8 cellular contexts compared by ENCODE assay signal in genomic region chr6:34056301-34056700, GRCh38.
DNase-seq lines count a peak whose midpoint lies in the region; ATAC-seq and TF ChIP-seq lines count a peak whose summit lies in the region.

No MANE protein-coding gene starts in this region.

- H3K36me3 Mint-ChIP-seq in endodermal cell (ENCODE audit: low read depth) (no peaks in the 10 kb centered on the region), nephron progenitor cell (ENCODE audit: low read depth) (no peaks in the 10 kb centered on the region)

- no peak overlapping the region for H3K27ac Mint-ChIP-seq in endodermal cell
- H3K27ac Mint-ChIP-seq in nephron progenitor cell = no peak overlapping the region

- DNase-seq in COLO829 (ENCODE audit: low spot score) (peak; percentile 70), HT-29 (ENCODE audit: low spot score) (peak; percentile 52), endodermal cell (peak; percentile 95), nephron progenitor cell (peak; percentile 79), pons (ENCODE audit: low spot score) (no peak)

- H3K4me1 Mint-ChIP-seq in endodermal cell = peaks cover 25% of the 10 kb centered on the region
- H3K4me1 Mint-ChIP-seq in nephron progenitor cell = peaks cover 87% of the 10 kb centered on the region

- H3K4me1 ChIP-seq in endodermal cell (ENCODE audit: control insufficient read depth, insufficient read depth, low read length) = peaks cover 7% of the 10 kb centered on the region

- H3K36me3 ChIP-seq in endodermal cell (ENCODE audit: control insufficient read depth, insufficient read depth, low read length) = no peaks in the 10 kb centered on the region

- H3K27ac ChIP-seq in endodermal cell (ENCODE audit: low read depth, low read length) = no peak overlapping the region

- TF ChIP-seq CTCF in endodermal cell (conservative IDR thresholded peaks at IDR 0.05) (no peak), nephron progenitor cell (IDR thresholded peaks at IDR 0.05) (no peak)

- H3K4me3 ChIP-seq in endodermal cell (ENCODE audit: low read length) = no peak overlapping the region

- H3K27me3 ChIP-seq in endodermal cell (ENCODE audit: control insufficient read depth, insufficient read depth, low read length, poor library complexity, severe bottlenecking) = no peaks in the 10 kb centered on the region

- no peaks in the 10 kb centered on the region for H3K9me3 Mint-ChIP-seq in endodermal cell
- H3K9me3 Mint-ChIP-seq in nephron progenitor cell = no peaks in the 10 kb centered on the region

- no peak overlapping the region for H3K4me3 Mint-ChIP-seq in endodermal cell
- peak overlapping the region; percentile 57 for H3K4me3 Mint-ChIP-seq in nephron progenitor cell

- no peak for ATAC-seq in HG02571 (IDR thresholded peaks at IDR 0.05; ENCODE audit: unreplicated experiment)
- ATAC-seq in GM19395 (IDR thresholded peaks at IDR 0.05; ENCODE audit: unreplicated experiment) = no peak
- ATAC-seq in HG03432 (IDR thresholded peaks at IDR 0.05; ENCODE audit: unreplicated experiment) = no peak

- peaks cover 1% of the 10 kb centered on the region for H3K27me3 Mint-ChIP-seq in endodermal cell (ENCODE audit: insufficient read depth)
- H3K27me3 Mint-ChIP-seq in nephron progenitor cell (ENCODE audit: low read depth, poor library complexity) = peaks cover 33% of the 10 kb centered on the region

- no peaks in the 10 kb centered on the region for H3K9me3 ChIP-seq in endodermal cell (ENCODE audit: control insufficient read depth, low read length)

- 74 to 82% methylated on average over 12 to 26 of the region's 26 CpGs for WGBS in endodermal cell (ENCODE audit: insufficient coverage in 1 of 2, insufficient read length in 1 of 2), 2 experiments

- no peak overlapping the region for H3K9ac ChIP-seq in endodermal cell (ENCODE audit: extremely low read depth, low read length, poor library complexity, severe bottlenecking)
